In the genomic region with DNA sequence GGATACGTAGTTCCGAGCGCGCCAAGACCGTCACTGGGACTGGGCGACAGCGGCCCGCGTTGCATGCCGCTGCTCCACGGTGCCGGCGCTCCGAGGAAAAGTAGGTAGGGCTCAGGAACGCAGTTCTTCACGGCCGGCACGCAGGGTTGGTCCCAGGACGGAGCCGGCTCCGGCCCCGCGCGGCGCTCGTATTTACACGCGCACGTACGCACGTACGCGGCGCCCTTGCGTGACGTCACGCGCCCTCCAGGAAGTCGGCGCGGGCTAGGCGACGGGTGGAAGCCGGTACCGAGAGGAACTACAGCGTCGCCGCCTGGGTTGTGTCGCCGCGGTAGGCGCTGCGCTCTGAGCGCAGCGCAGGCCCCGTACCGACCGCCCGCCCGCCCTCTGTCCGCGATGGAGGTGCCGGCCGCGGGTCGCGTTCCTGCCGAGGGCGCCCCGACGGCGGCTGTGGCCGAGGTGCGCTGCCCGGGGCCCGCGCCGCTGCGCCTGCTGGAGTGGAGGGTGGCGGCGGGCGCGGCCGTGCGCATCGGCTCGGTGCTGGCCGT, we compare ENCODE assay signal across 8 cellular contexts. TPM values are rescaled to one million over a fixed set of nuclear protein-coding genes. Genes with fewer than 3 reads are reported as not detected.
A peak's percentile ranks its signal among the peaks of the same experiment; 100 is the strongest.
DNase-seq lines count a peak whose midpoint lies in the region; ATAC-seq and TF ChIP-seq lines count a peak whose summit lies in the region.

Gene CTDP1, plus strand, starts transcription at position 252 of the 548 bp plus-strand sequence. Its CDS starts 145 bp downstream, at position 397.

- H2AK5ac ChIP-seq in trophoblast cell (ENCODE audit: low read length): no peak within 1 kb of the TSS

- H3K4me1 ChIP-seq in trophoblast cell (ENCODE audit: control insufficient read depth in 1 of 2, insufficient read depth in 2 of 2, low read length in 2 of 2): peaks cover 7 to 8% of the 10 kb centered on the region in 2 experiments
- peaks cover 0 to 39% (median 36%) of the 10 kb centered on the region in 4 donors for H3K4me1 ChIP-seq in tibial artery

- H3K14ac ChIP-seq in trophoblast cell (ENCODE audit: low read length): peak within 1 kb of the TSS; percentile 89

- no peaks in the 10 kb centered on the region for H3K27me3 ChIP-seq in trophoblast cell (ENCODE audit: insufficient read depth, low read length)
- no peaks in the 10 kb centered on the region for H3K27me3 ChIP-seq in tibial artery

- H3K79me1 ChIP-seq in trophoblast cell (ENCODE audit: low read length): peaks cover 10% of the 10 kb centered on the region

- peak; percentile 60 for ATAC-seq in HG02571 (IDR thresholded peaks at IDR 0.05; ENCODE audit: unreplicated experiment)

- DNase-seq in GM12864 (ENCODE audit: low read depth) (peak; percentile 78), NCI-H1048 (lab: John Stamatoyannopoulos, UW) (peak; percentile 65), SKM-1 (lab: John Stamatoyannopoulos, UW; ENCODE audit: unreplicated experiment) (peak; percentile 69), cardiac septum (ENCODE audit: low spot score) (peak; percentile 94), trophoblast cell (peak; percentile 85 to 91), tibial artery (peak; percentile 91 to 95)
- peak; percentile 62 for DNase-seq in activated naive CD8-positive, alpha-beta T cell treated with anti-CD3 and anti-CD28 coated beads, Interleukin-2, amount 50 U/mL, for 16 hours (ENCODE audit: low read depth, low spot score)

- H2BK5ac ChIP-seq in trophoblast cell (ENCODE audit: low read depth, low read length, poor library complexity): peak within 1 kb of the TSS; percentile 97

- H3K4me3 ChIP-seq in GM12864 (ENCODE audit: low read depth, low read length) (peak within 1 kb of the TSS; percentile 94), trophoblast cell (ENCODE audit: low read depth, low read length) (peak within 1 kb of the TSS; percentile 98), tibial artery (peak within 1 kb of the TSS; percentile 89 to 96)

- intact Hi-C loops in cardiac septum (cut with DNase I): loop anchor here (5.0 to 10.0 kb wide), 2 partner anchors 353 to 615 kb away; partner anchors contain the start of genes ATP9B and RBFA
- intact Hi-C loops in tibial artery (cut with DNase I; ENCODE audit: low total_unique reads): loop anchor here (5.0 kb wide), 1 partner anchor 353 kb away; the partner anchor contains the start of gene RBFA

- peak within 1 kb of the TSS; percentile 98 for H3K9ac ChIP-seq in trophoblast cell (ENCODE audit: low read length)

- peak within 1 kb of the TSS; percentile 95 for H3K4me2 ChIP-seq in trophoblast cell (ENCODE audit: low read length)

- H3K27ac ChIP-seq in trophoblast cell (ENCODE audit: low read depth, low read length): peak within 1 kb of the TSS; percentile 89
- peak within 1 kb of the TSS; percentile 94 to 98 for H3K27ac ChIP-seq in tibial artery

- no peak within 1 kb of the TSS for H3K23ac ChIP-seq in trophoblast cell (ENCODE audit: low read length)

- H3K9me3 ChIP-seq in trophoblast cell (ENCODE audit: insufficient read depth, low read depth, low read length) (no peaks in the 10 kb centered on the region), tibial artery (no peaks in the 10 kb centered on the region)

- H4K91ac ChIP-seq in trophoblast cell (ENCODE audit: low read depth, low read length): peak within 1 kb of the TSS; percentile 98

- H2AFZ ChIP-seq in trophoblast cell (ENCODE audit: insufficient read depth, low read length, poor library complexity): peak within 1 kb of the TSS; percentile 92

- H2BK12ac ChIP-seq in trophoblast cell (ENCODE audit: low read length): peak within 1 kb of the TSS; percentile 4

- H2BK120ac ChIP-seq in trophoblast cell (ENCODE audit: insufficient read depth, low read length, poor library complexity): peak within 1 kb of the TSS; percentile 93

- peak within 1 kb of the TSS; percentile 94 for H4K8ac ChIP-seq in trophoblast cell (ENCODE audit: low read depth, low read length)

- peaks cover 33% of the 10 kb centered on the region for H3K79me2 ChIP-seq in trophoblast cell (ENCODE audit: control insufficient read depth, insufficient read depth, low read length, poor library complexity)

- peak within 1 kb of the TSS; percentile 96 for H3K4ac ChIP-seq in trophoblast cell (ENCODE audit: low read depth, low read length)

- H3K36me3 ChIP-seq in trophoblast cell (ENCODE audit: control insufficient read depth in 1 of 2, insufficient read depth in 2 of 2, low read length in 2 of 2) (peaks cover 11% of the 10 kb centered on the region in 2 experiments), tibial artery (peaks cover 0 to 17% (median 0%) of the 10 kb centered on the region in 3 donors)

- no peak for TF ChIP-seq CTCF in GM12864 (IDR thresholded peaks at IDR 0.05; ENCODE audit: low read depth, low read length, missing control alignments)
- TF ChIP-seq CTCF in tibial artery (IDR thresholded peaks at IDR 0.05): peak in 1 of 2 experiments; percentile 18

- peak within 1 kb of the TSS; percentile 83 for H3K18ac ChIP-seq in trophoblast cell (ENCODE audit: low read length)

- peak within 1 kb of the TSS; percentile 86 for H4K12ac ChIP-seq in trophoblast cell (ENCODE audit: low read depth, low read length)

- no CpG with 5 or more reads among the region's 88 CpGs for WGBS in trophoblast cell (ENCODE audit: extremely low coverage, insufficient coverage, insufficient read length)

RNA-seq across cellular contexts. Expression of gene CTDP1, which starts in this region (rescaled TPM):
- 10.8 TPM for total RNA-seq in cardiac septum
- polyA plus RNA-seq in trophoblast cell (2013): 21.4 and 21.6 TPM in 2 replicates

Comparison
In these comparisons a context has a peak if more than half of its experiments do, and no peak if none do; other contexts are left out.
1. Peak in every context shown above with its lines: DNase-seq, ATAC-seq, H3K4me3 ChIP-seq and H3K27ac ChIP-seq.